In genomic region chrX:136616987-136617685, GRCh38 we compare ENCODE assay signal across 10 cellular contexts.
DNase-seq lines count a peak whose midpoint lies in the region; ATAC-seq and TF ChIP-seq lines count a peak whose summit lies in the region.
"Had no signal": no experiment of that assay in that cellular context is flagged by ENCODE, and none has a peak within 500 bp of the region (broad histone marks: within the 10 kb centered on the region; RNA-seq: fewer than 3 reads in every experiment).

No MANE protein-coding gene starts in this region.

- H3K27ac Mint-ChIP-seq in activated T-cell treated with anti-CD3 and anti-CD28 coated beads, Interleukin-2, amount 50 U/mL, for 24 hours, result peak overlapping the region; percentile 90
- no peak overlapping the region for H3K27ac Mint-ChIP-seq in stimulated activated memory B cell treated with anti-CD40 and anti-IgM and Interleukin-4, amounts not matched to agents 10 μg/mL and 1 μg/mL and 100 μg/mL, for 72 hours
- H3K27ac Mint-ChIP-seq: neural progenitor cell had no signal

- peaks cover 65% of the 10 kb centered on the region for H3K4me1 Mint-ChIP-seq in activated T-cell treated with anti-CD3 and anti-CD28 coated beads, Interleukin-2, amount 50 U/mL, for 24 hours (ENCODE audit: low read depth)
- no peaks in the 10 kb centered on the region for H3K4me1 Mint-ChIP-seq in stimulated activated memory B cell treated with anti-CD40 and anti-IgM and Interleukin-4, amounts not matched to agents 10 μg/mL and 1 μg/mL and 100 μg/mL, for 72 hours

- no peak overlapping the region for H3K4me3 ChIP-seq in brain microvascular endothelial cell (ENCODE audit: low read depth, low read length)
- H3K4me3 ChIP-seq: neural progenitor cell, SJSA1 had no signal

- ATAC-seq in GM21723 (IDR thresholded peaks at IDR 0.05; ENCODE audit: unreplicated experiment) (peak; percentile 79), HG03558 (IDR thresholded peaks at IDR 0.05; ENCODE audit: extremely low read depth, unreplicated experiment) (peak; percentile 87)
- ATAC-seq in stimulated activated memory B cell treated with anti-CD40 and anti-IgM and Interleukin-4, amounts not matched to agents 10 μg/mL and 1 μg/mL and 100 μg/mL, for 72 hours, result peak; percentile 83

- H3K27ac ChIP-seq in RWPE1, result no peak overlapping the region
- H3K27ac ChIP-seq in brain microvascular endothelial cell, result no peak overlapping the region
- H3K27ac ChIP-seq: neural progenitor cell, SJSA1 had no signal

- in situ Hi-C loops in brain microvascular endothelial cell (cut with HindIII; ENCODE audit: low pct_ligation_motif_present, low sequenced_read_pairs), result no loop called here

- no peaks in the 10 kb centered on the region for H3K9me3 Mint-ChIP-seq in activated T-cell treated with anti-CD3 and anti-CD28 coated beads, Interleukin-2, amount 50 U/mL, for 24 hours
- H3K9me3 Mint-ChIP-seq in stimulated activated memory B cell treated with anti-CD40 and anti-IgM and Interleukin-4, amounts not matched to agents 10 μg/mL and 1 μg/mL and 100 μg/mL, for 72 hours, result no peaks in the 10 kb centered on the region

- POLR2A ChIA-PET in RWPE1 (lab: Yijun Ruan, JAX; ENCODE audit: low non-redundant PET), result no interaction called here

- H3K36me3 Mint-ChIP-seq in activated T-cell treated with anti-CD3 and anti-CD28 coated beads, Interleukin-2, amount 50 U/mL, for 24 hours (ENCODE audit: low read depth), result no peaks in the 10 kb centered on the region
- no peaks in the 10 kb centered on the region for H3K36me3 Mint-ChIP-seq in stimulated activated memory B cell treated with anti-CD40 and anti-IgM and Interleukin-4, amounts not matched to agents 10 μg/mL and 1 μg/mL and 100 μg/mL, for 72 hours
- H3K36me3 Mint-ChIP-seq: neural progenitor cell had no signal

- peak overlapping the region; percentile 8 for H3K4me3 Mint-ChIP-seq in activated T-cell treated with anti-CD3 and anti-CD28 coated beads, Interleukin-2, amount 50 U/mL, for 24 hours
- H3K4me3 Mint-ChIP-seq in stimulated activated memory B cell treated with anti-CD40 and anti-IgM and Interleukin-4, amounts not matched to agents 10 μg/mL and 1 μg/mL and 100 μg/mL, for 72 hours, result no peak overlapping the region
- H3K4me3 Mint-ChIP-seq: neural progenitor cell had no signal

- intact Hi-C loops in posterior cingulate gyrus (cut with DNase I), result no loop called here

- H3K27me3 ChIP-seq in brain microvascular endothelial cell (replicated peaks), result no peaks in the 10 kb centered on the region
- H3K27me3 ChIP-seq: neural progenitor cell, SJSA1 had no signal

- DNase-seq in activated T-cell treated with anti-CD3 and anti-CD28 coated beads, Interleukin-2, amount 50 U/mL, for 24 hours, result no peak
- no peak for DNase-seq in activated T-cell treated with anti-CD3 and anti-CD28 coated beads, Interleukin-2, amount 50 U/mL, for 48 hours
- no peak for DNase-seq in RWPE1 (ENCODE audit: low spot score)
- no peak for DNase-seq in brain microvascular endothelial cell
- no peak for DNase-seq in posterior cingulate gyrus

- no peak for TF ChIP-seq CTCF in RWPE1 (conservative IDR thresholded peaks at IDR 0.05; ENCODE audit: low read depth)
- TF ChIP-seq CTCF in brain microvascular endothelial cell (IDR thresholded peaks at IDR 0.05; ENCODE audit: low read depth, low read length, missing control alignments), result no peak

- H3K36me3 ChIP-seq in brain microvascular endothelial cell (replicated peaks), result no peaks in the 10 kb centered on the region
- H3K36me3 ChIP-seq: neural progenitor cell, SJSA1 had no signal

- H3K27me3 Mint-ChIP-seq in activated T-cell treated with anti-CD3 and anti-CD28 coated beads, Interleukin-2, amount 50 U/mL, for 24 hours, result peaks cover 12% of the 10 kb centered on the region
- no peaks in the 10 kb centered on the region for H3K27me3 Mint-ChIP-seq in stimulated activated memory B cell treated with anti-CD40 and anti-IgM and Interleukin-4, amounts not matched to agents 10 μg/mL and 1 μg/mL and 100 μg/mL, for 72 hours

- CTCF ChIA-PET in RWPE1 (lab: Yijun Ruan, JAX), result interaction anchor here (0.5 to 0.7 kb wide), 2 partner anchors 81 to 96 kb away, joined by 3 read pairs; no protein-coding TSS in a partner anchor
